In the genomic region with DNA sequence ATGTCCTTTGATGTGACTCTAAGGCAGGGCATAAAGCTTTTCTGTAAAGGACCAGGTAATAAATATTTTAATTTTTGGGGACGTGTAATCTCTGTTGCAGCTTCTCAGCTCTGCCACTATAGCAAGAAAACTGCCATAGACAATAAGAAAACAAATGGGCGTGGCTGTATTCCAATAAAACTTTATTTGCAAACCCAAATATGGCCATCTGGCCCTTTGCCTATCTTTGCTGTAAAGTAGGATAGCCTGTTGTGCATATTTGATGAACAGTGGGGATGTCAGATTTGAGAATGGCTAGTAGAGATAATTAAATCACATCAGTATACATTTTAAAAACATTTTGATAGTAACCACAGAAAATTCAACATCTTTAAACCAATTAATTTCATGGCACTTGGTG, we compare ENCODE assay signal across 30 cellular contexts.
"Had no signal": no experiment of that assay in that cellular context is flagged by ENCODE, and none has a peak within 500 bp of the region (broad histone marks: within the 10 kb centered on the region; RNA-seq: fewer than 3 reads in every experiment).

No MANE protein-coding gene starts in this region.

- H3K27ac ChIP-seq: ascending aorta, breast epithelium, cardiac muscle cell, coronary artery, dorsolateral prefrontal cortex, heart left ventricle had no signal

- H3K4me1 ChIP-seq: ascending aorta, breast epithelium had no signal

- H3K27me3 ChIP-seq: ascending aorta, breast epithelium, cardiac muscle cell, dorsolateral prefrontal cortex, heart left ventricle had no signal

- H3K9me3 ChIP-seq: ascending aorta, breast epithelium, heart left ventricle had no signal

- ATAC-seq: activated naive CD4-positive, alpha-beta T cell treated with anti-CD3 and anti-CD28 coated beads, Interleukin-2, amount 50 U/mL, for 72 hours; activated T-cell treated with anti-CD3 and anti-CD28 coated beads, Interleukin-2, amount 50 U/mL, for 72 hours; esophagus mucosa; heart left ventricle; WTC11 had no signal

- DNase-seq: activated CD4-positive, alpha-beta memory T cell treated with anti-CD3 and anti-CD28 coated beads, Interleukin-2, amount 10 ng/mL, durations not matched to agents 7 days and 5 days; activated CD4-positive, alpha-beta T cell treated with anti-CD3 and anti-CD28 coated beads for 1 hour; activated CD4-positive, alpha-beta T cell treated with anti-CD3 and anti-CD28 coated beads for 4 hours; activated CD4-positive, alpha-beta T cell treated with anti-CD3 and anti-CD28 coated beads, Interleukin-2, amount 10 ng/mL, durations not matched to agents 7 days and 5 days; activated CD4-positive, alpha-beta T cell treated with anti-CD3 and anti-CD28 coated beads, Interleukin-2, amount 50 U/mL, for 4 hours; activated CD8-positive, alpha-beta memory T cell treated with anti-CD3 and anti-CD28 coated beads, Interleukin-2, amount 50 U/mL, for 48 hours; activated gamma-delta T cell; activated naive CD4-positive, alpha-beta T cell; activated naive CD4-positive, alpha-beta T cell treated with anti-CD3 and anti-CD28 coated beads, Interleukin-2, amount 10 ng/mL, durations not matched to agents 7 days and 5 days; activated naive CD8-positive, alpha-beta T cell treated with anti-CD3 and anti-CD28 coated beads, Interleukin-2, amount 10 ng/mL, durations not matched to agents 7 days and 5 days; activated T-cell treated with anti-CD3 and anti-CD28 coated beads for 4 hours; activated T-cell treated with anti-CD3 and anti-CD28 coated beads, Interleukin-2, amount 50 U/mL, for 24 hours; activated T-cell treated with anti-CD3 and anti-CD28 coated beads, Interleukin-2, amount 50 U/mL, for 72 hours; central memory CD4-positive, alpha-beta T cell; cerebellar nuclear complex; dorsolateral prefrontal cortex; effector memory CD4-positive, alpha-beta T cell; endodermal cell; foreskin fibroblast; glutamatergic neuron; heart left ventricle; T-helper 2 cell had no signal

- FAIRE-seq: frontal cortex had no signal

- H3K36me3 ChIP-seq: ascending aorta, breast epithelium, cardiac muscle cell, heart left ventricle had no signal

- H3K4me3 ChIP-seq: ascending aorta, breast epithelium, cardiac muscle cell, coronary artery, dorsolateral prefrontal cortex, heart left ventricle had no signal
